In genomic region chr5:141780240-141780951, GRCh38 we compare ENCODE assay signal across 15 cellular contexts.
DNase-seq lines count a peak whose midpoint lies in the region; ATAC-seq and TF ChIP-seq lines count a peak whose summit lies in the region.
"Had no signal": no experiment of that assay in that cellular context is flagged by ENCODE, and none has a peak within 500 bp of the region (broad histone marks: within the 10 kb centered on the region; RNA-seq: fewer than 3 reads in every experiment).

No MANE protein-coding gene starts in this region.

- H3K4me3 ChIP-seq in HEK293 (ENCODE audit: low read depth, low read length) (no peak overlapping the region), neural cell (ENCODE audit: low read length) (no peak overlapping the region)
- H3K4me3 ChIP-seq: GM12878, GM23248, Peyer's patch had no signal

- POLR2A ChIA-PET in HEK293 (lab: Yijun Ruan, JAX): interaction anchor here (0.7 kb wide), 1 partner anchor 33 kb away, joined by 4 read pairs; no protein-coding TSS in a partner anchor
- POLR2A ChIA-PET in WTC11 (lab: Charles Lee): interaction anchor here (1.1 kb wide), 1 partner anchor 101 kb away, joined by 4 read pairs; no protein-coding TSS in a partner anchor

- no peak for TF ChIP-seq RAD21 in neural cell (conservative IDR thresholded peaks at IDR 0.05)

- no peaks in the 10 kb centered on the region for H3F3A ChIP-seq in neural cell (ENCODE audit: insufficient read depth, low read length, poor library complexity, severe bottlenecking)

- peak overlapping the region; percentile 52 for H3K9ac ChIP-seq in neural cell (ENCODE audit: low read length)
- H3K9ac ChIP-seq: GM23248 had no signal

- ATAC-seq in WTC11: peak; percentile 67
- ATAC-seq in GM18861 (IDR thresholded peaks at IDR 0.05; ENCODE audit: unreplicated experiment): no peak
- ATAC-seq in left colon: no peak
- ATAC-seq: GM12878 had no signal

- no peaks in the 10 kb centered on the region for H3K79me2 ChIP-seq in neural cell (replicated peaks; ENCODE audit: insufficient read depth, low read length)

- H3K27ac ChIP-seq in HEK293 (ENCODE audit: extremely low read depth, low read depth, low read length) (no peak overlapping the region), neural cell (ENCODE audit: low read length) (peak overlapping the region; percentile 72)
- H3K27ac ChIP-seq: GM23248, Peyer's patch had no signal

- H3K4me1 ChIP-seq in HEK293 (ENCODE audit: control insufficient read depth, insufficient read depth, low read length): no peaks in the 10 kb centered on the region
- H3K4me1 ChIP-seq: Peyer's patch had no signal

- H3K9me3 Mint-ChIP-seq in WTC11: peaks cover 3% of the 10 kb centered on the region; the same call in 1 of the 2 replicates
- H3K9me3 Mint-ChIP-seq: T-helper 1 cell treated with Interleukin-12 subunit alpha and Interleukin-12 subunit beta and Interleukin-4 antibody, amounts not matched to agents 30 μg/mL and 1 μg/mL, for 36 hours had no signal

- CTCF ChIA-PET in HEK293 (lab: Yijun Ruan, JAX): interaction anchor here (1.4 kb wide), 1 partner anchor 34 kb away, joined by 7 read pairs; no protein-coding TSS in a partner anchor
- CTCF ChIA-PET in WTC11 (lab: Charles Lee): interaction anchor here (0.9 to 4.3 kb wide), 17 partner anchors 19 to 180 kb away, joined by 3 to 28 read pairs (median 4); partner anchors contain the start of gene PCDH1

- no peak overlapping the region for H3K4me3 Mint-ChIP-seq in WTC11
- H3K4me3 Mint-ChIP-seq: B cell; T-helper 1 cell treated with Interleukin-12 subunit alpha and Interleukin-12 subunit beta and Interleukin-4 antibody, amounts not matched to agents 30 μg/mL and 1 μg/mL, for 36 hours had no signal

- no peaks in the 10 kb centered on the region for H3K36me3 Mint-ChIP-seq in WTC11

- H2AFZ ChIP-seq in neural cell (ENCODE audit: low read depth, low read length): no peak overlapping the region
- H2AFZ ChIP-seq: GM23248 had no signal

- intact Hi-C loops in left colon (cut with DNase I, micrococcal nuclease): no loop called here

- H3K27ac Mint-ChIP-seq in WTC11: no peak overlapping the region
- H3K27ac Mint-ChIP-seq: B cell; T-helper 1 cell treated with Interleukin-12 subunit alpha and Interleukin-12 subunit beta and Interleukin-4 antibody, amounts not matched to agents 30 μg/mL and 1 μg/mL, for 36 hours had no signal

- H3K4me2 ChIP-seq in neural cell (ENCODE audit: low read length): no peak overlapping the region

- DNase-seq in D341Med (ENCODE audit: low spot score): peak; percentile 74
- no peak for DNase-seq in WTC11 (ENCODE audit: low spot score)
- no peak for DNase-seq in activated CD4-positive, alpha-beta T cell treated with anti-CD3 and anti-CD28 coated beads for 1 hour
- DNase-seq in left colon: no peak
- DNase-seq in GM20000 (ENCODE audit: low spot score): no peak
- DNase-seq: NCI-H146, Peyer's patch, SHP77 had no signal

- H3K4me1 Mint-ChIP-seq in WTC11: peaks cover 43% of the 10 kb centered on the region
- H3K4me1 Mint-ChIP-seq: B cell had no signal

- no peaks in the 10 kb centered on the region for H4K20me1 ChIP-seq in neural cell (ENCODE audit: insufficient read depth)

- H3K9me3 ChIP-seq in HEK293 (ENCODE audit: control insufficient read depth, insufficient read depth, low read depth, low read length) (no peaks in the 10 kb centered on the region), neural cell (ENCODE audit: low read length) (no peaks in the 10 kb centered on the region)
- H3K9me3 ChIP-seq: Peyer's patch had no signal

- no peaks in the 10 kb centered on the region for H3K9me2 ChIP-seq in neural cell (ENCODE audit: insufficient read depth, low read length)

- H3K27me3 ChIP-seq in neural cell (ENCODE audit: insufficient read depth, low read depth, low read length): no peaks in the 10 kb centered on the region
- H3K27me3 ChIP-seq: Peyer's patch had no signal

- H3K36me3 ChIP-seq in HEK293 (ENCODE audit: control insufficient read depth in 2 of 2, insufficient read depth in 1 of 2, low read length in 2 of 2) (no peaks in the 10 kb centered on the region), neural cell (ENCODE audit: insufficient read depth, low read length) (no peaks in the 10 kb centered on the region)
- H3K36me3 ChIP-seq: Peyer's patch had no signal

- H3K27me3 Mint-ChIP-seq in WTC11 (ENCODE audit: low read depth): no peaks in the 10 kb centered on the region

- no peak for TF ChIP-seq EP300 in neural cell (conservative IDR thresholded peaks at IDR 0.05; ENCODE audit: poor library complexity, severe bottlenecking)

- no peak for TF ChIP-seq CTCF in HEK293 (tag by site-specific recombination; IDR thresholded peaks at IDR 0.05)
- no peak for TF ChIP-seq CTCF in WTC11 (IDR thresholded peaks at IDR 0.05)
- TF ChIP-seq CTCF in neural cell (IDR thresholded peaks at IDR 0.05; ENCODE audit: poor library complexity, severe bottlenecking): peak; percentile 14
- no peak for TF ChIP-seq CTCF in GM20000 (IDR thresholded peaks at IDR 0.05; ENCODE audit: extremely low read depth, missing control alignments)

TF ChIP-seq in HEK293, 187 proteins besides CTCF, POLR2A, EP300 and RAD21 (continues in another document):
- TF ChIP-seq ZNF280D (tag by site-specific recombination; IDR thresholded peaks at IDR 0.05): no peak

TF ChIP-seq in WTC11, 78 proteins besides CTCF, POLR2A, EP300 and RAD21 (continues in another document):
- TF ChIP-seq ZBTB43 (CRISPR knock-in tag; IDR thresholded peaks at IDR 0.05): no peak

TF ChIP-seq in neural cell, 6 proteins besides CTCF, POLR2A, EP300 and RAD21:
- TF ChIP-seq SMC3 (conservative IDR thresholded peaks at IDR 0.05; ENCODE audit: poor library complexity): no peak
- TF ChIP-seq REST (IDR thresholded peaks at IDR 0.05; ENCODE audit: borderline replicate concordance): no peak
- TF ChIP-seq MXI1 (conservative IDR thresholded peaks at IDR 0.05; ENCODE audit: poor library complexity, severe bottlenecking): no peak
- TF ChIP-seq EZH2 (IDR thresholded peaks at IDR 0.05; ENCODE audit: borderline replicate concordance, insufficient read depth, low read length, poor library complexity, severe bottlenecking): no peak
- TF ChIP-seq POLR2AphosphoS5 (IDR thresholded peaks at IDR 0.05): no peak
- no peak for TF ChIP-seq TAF1 (IDR thresholded peaks at IDR 0.05; ENCODE audit: low read depth)
